ENCODE assay signal across 13 cellular contexts in the genomic region with DNA sequence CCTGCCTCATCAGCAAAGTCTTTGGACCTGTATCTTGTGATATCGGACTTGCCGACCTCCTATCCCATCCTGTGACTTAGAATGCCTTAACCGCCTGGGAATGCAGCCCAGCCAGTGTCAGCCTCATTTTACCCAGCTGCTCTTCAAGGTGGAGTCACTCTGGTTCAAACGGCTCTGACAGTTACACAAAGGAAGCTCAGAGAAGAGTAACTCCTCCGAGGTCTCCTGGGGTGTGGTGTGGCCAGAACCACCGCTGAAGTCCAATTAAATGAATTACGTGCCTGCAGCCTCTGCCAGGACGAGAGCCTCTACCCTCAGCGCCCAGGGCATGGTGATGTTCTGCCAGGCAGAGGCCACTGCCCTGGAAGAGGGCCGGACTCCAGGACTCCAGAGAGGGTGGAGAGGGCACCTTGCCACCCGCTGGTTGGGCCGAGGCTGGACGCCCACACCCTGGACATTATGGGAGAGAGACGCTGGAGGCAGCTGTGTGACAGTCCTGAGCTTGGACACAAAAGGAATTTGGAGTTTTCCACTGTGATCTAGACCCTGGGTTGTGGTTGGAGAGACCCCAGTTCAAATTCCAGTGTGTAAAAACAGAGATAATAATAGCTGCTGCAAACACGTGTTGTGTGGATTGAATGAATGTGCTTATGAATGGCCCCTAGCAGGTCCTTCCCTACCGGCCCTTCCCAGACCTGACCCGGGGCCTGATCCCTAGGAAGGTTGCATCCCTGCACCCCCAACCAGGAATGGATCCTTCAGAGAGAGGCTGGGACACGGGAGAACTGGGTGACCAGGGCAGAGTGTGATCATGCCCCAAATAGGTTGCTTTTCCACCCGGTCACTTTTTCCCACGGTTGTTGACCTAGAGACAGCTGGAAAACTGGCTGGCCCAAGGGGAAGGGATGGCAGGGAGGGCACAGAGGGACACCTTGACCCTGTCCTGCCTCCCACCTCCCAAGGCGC.
"Had no signal": no experiment of that assay in that cellular context is flagged by ENCODE, and none has a peak within 500 bp of the region (broad histone marks: within the 10 kb centered on the region; RNA-seq: fewer than 3 reads in every experiment).

No MANE protein-coding gene starts in this region.

- DNase-seq: activated CD4-positive, alpha-beta T cell treated with anti-CD3 and anti-CD28 coated beads, Interleukin-2, amount 50 U/mL, for 1 hour; activated CD8-positive, alpha-beta memory T cell treated with anti-CD3 and anti-CD28 coated beads for 24 hours; activated naive CD8-positive, alpha-beta T cell treated with anti-CD3 and anti-CD28 coated beads for 36 hours; dermis blood vessel endothelial cell; effector memory CD8-positive, alpha-beta T cell; foreskin keratinocyte; lower lobe of right lung; naive B cell; retina; stimulated activated naive CD8-positive, alpha-beta T cell treated with anti-CD3 and anti-CD28 coated beads, Interleukin-15, amount 100 ng/mL, for 72 hours had no signal

- H3K4me1 ChIP-seq: foreskin keratinocyte, lower lobe of right lung had no signal

- H3K4me1 Mint-ChIP-seq: activated naive CD8-positive, alpha-beta T cell treated with anti-CD3 and anti-CD28 coated beads for 36 hours; stimulated activated naive CD8-positive, alpha-beta T cell treated with anti-CD3 and anti-CD28 coated beads, Interleukin-15, amount 100 ng/mL, for 72 hours had no signal

- ATAC-seq: effector memory CD8-positive, alpha-beta T cell; foreskin keratinocyte; lower lobe of right lung; stimulated activated naive CD8-positive, alpha-beta T cell treated with anti-CD3 and anti-CD28 coated beads, Interleukin-15, amount 100 ng/mL, for 72 hours had no signal

- H3K9me3 ChIP-seq: lower lobe of right lung, thoracic aorta had no signal

- H3K4me3 ChIP-seq: lower lobe of right lung, thoracic aorta had no signal

- H3K36me3 ChIP-seq: lower lobe of right lung, thoracic aorta had no signal

- H3K27ac ChIP-seq: foreskin keratinocyte, lower lobe of right lung had no signal

- H3K36me3 Mint-ChIP-seq: activated naive CD8-positive, alpha-beta T cell treated with anti-CD3 and anti-CD28 coated beads for 36 hours; naive B cell had no signal

- H3K27ac Mint-ChIP-seq: activated naive CD8-positive, alpha-beta T cell treated with anti-CD3 and anti-CD28 coated beads for 36 hours; activated T-helper 1 cell treated with anti-CD3 and anti-CD28 coated beads, Interleukin-12 subunit alpha, Interleukin-12 subunit beta, Interleukin-2, Interleukin-4 antibody, amounts not matched to agents 30 ng/mL and 10 ng/mL and 1 ng/mL, durations not matched to agents 14 hours and 24 hours and 36 hours; effector memory CD8-positive, alpha-beta T cell; naive B cell; stimulated activated naive CD8-positive, alpha-beta T cell treated with anti-CD3 and anti-CD28 coated beads, Interleukin-15, amount 100 ng/mL, for 72 hours; T-helper 2 cell treated with Interferon-gamma antibody and Interleukin-4, amounts not matched to agents 5 μg/mL and 100 μg/mL, for 36 hours had no signal

- H3K9me3 Mint-ChIP-seq: activated naive CD8-positive, alpha-beta T cell treated with anti-CD3 and anti-CD28 coated beads for 36 hours; activated T-helper 1 cell treated with anti-CD3 and anti-CD28 coated beads, Interleukin-12 subunit alpha, Interleukin-12 subunit beta, Interleukin-2, Interleukin-4 antibody, amounts not matched to agents 30 ng/mL and 10 ng/mL and 1 ng/mL, durations not matched to agents 14 hours and 24 hours and 36 hours; effector memory CD8-positive, alpha-beta T cell; stimulated activated naive CD8-positive, alpha-beta T cell treated with anti-CD3 and anti-CD28 coated beads, Interleukin-15, amount 100 ng/mL, for 72 hours; T-helper 2 cell treated with Interferon-gamma antibody and Interleukin-4, amounts not matched to agents 5 μg/mL and 100 μg/mL, for 36 hours had no signal

- H3K4me3 Mint-ChIP-seq: activated naive CD8-positive, alpha-beta T cell treated with anti-CD3 and anti-CD28 coated beads for 36 hours; activated T-helper 1 cell treated with anti-CD3 and anti-CD28 coated beads, Interleukin-12 subunit alpha, Interleukin-12 subunit beta, Interleukin-2, Interleukin-4 antibody, amounts not matched to agents 30 ng/mL and 10 ng/mL and 1 ng/mL, durations not matched to agents 14 hours and 24 hours and 36 hours; effector memory CD8-positive, alpha-beta T cell; stimulated activated naive CD8-positive, alpha-beta T cell treated with anti-CD3 and anti-CD28 coated beads, Interleukin-15, amount 100 ng/mL, for 72 hours; T-helper 2 cell treated with Interferon-gamma antibody and Interleukin-4, amounts not matched to agents 5 μg/mL and 100 μg/mL, for 36 hours had no signal
